ENCODE assay signal across 10 cellular contexts in genomic region chr4:99763635-99764101, GRCh38. TPM values are rescaled to one million over a fixed set of nuclear protein-coding genes. Genes with fewer than 3 reads are reported as not detected.
DNase-seq lines count a peak whose midpoint lies in the region; ATAC-seq and TF ChIP-seq lines count a peak whose summit lies in the region.
"Had no signal": no experiment of that assay in that cellular context is flagged by ENCODE, and none has a peak within 500 bp of the region (broad histone marks: within the 10 kb centered on the region; RNA-seq: fewer than 3 reads in every experiment).

No MANE protein-coding gene starts in this region.

- intact Hi-C loops in esophagus muscularis mucosa (cut with DNase I): no loop called here
- intact Hi-C loops in CD8-positive, alpha-beta T cell (cut with DNase I, micrococcal nuclease): no loop called here

- TF ChIP-seq EP300 in esophagus muscularis mucosa (IDR thresholded peaks at IDR 0.05): no peak

- H3K36me3 Mint-ChIP-seq in activated naive CD8-positive, alpha-beta T cell treated with anti-CD3 and anti-CD28 coated beads, Interleukin-2, amount 50 U/mL, for 24 hours (ENCODE audit: low read depth): no peaks in the 10 kb centered on the region
- no peaks in the 10 kb centered on the region for H3K36me3 Mint-ChIP-seq in activated naive CD8-positive, alpha-beta T cell treated with anti-CD3 and anti-CD28 coated beads for 36 hours
- H3K36me3 Mint-ChIP-seq in CD8-positive, alpha-beta T cell: no peaks in the 10 kb centered on the region
- H3K36me3 Mint-ChIP-seq: T-cell had no signal

- H3K9me3 Mint-ChIP-seq in activated naive CD8-positive, alpha-beta T cell treated with anti-CD3 and anti-CD28 coated beads, Interleukin-2, amount 50 U/mL, for 24 hours: no peaks in the 10 kb centered on the region
- peaks cover 10% of the 10 kb centered on the region for H3K9me3 Mint-ChIP-seq in activated naive CD8-positive, alpha-beta T cell treated with anti-CD3 and anti-CD28 coated beads for 36 hours
- H3K9me3 Mint-ChIP-seq in stimulated activated naive CD8-positive, alpha-beta T cell treated with anti-CD3 and anti-CD28 coated beads, Interleukin-15, amount 100 ng/mL, for 72 hours: peaks cover 16 to 18% of the 10 kb centered on the region in 2 donors
- peaks cover 5% of the 10 kb centered on the region for H3K9me3 Mint-ChIP-seq in CD8-positive, alpha-beta T cell

- POLR2A ChIA-PET in CD8-positive, alpha-beta T cell (lab: Charles Lee): no interaction called here

- 44% methylated on average over 3 of the region's 3 CpGs for WGBS in esophagus muscularis mucosa

- no peak for DNase-seq in activated naive CD8-positive, alpha-beta T cell treated with anti-CD3 and anti-CD28 coated beads, Interleukin-2, amount 50 U/mL, for 24 hours
- no peak for DNase-seq in activated naive CD8-positive, alpha-beta T cell treated with anti-CD3 and anti-CD28 coated beads for 36 hours
- DNase-seq in NCI-H446 (lab: John Stamatoyannopoulos, UW) (peak; percentile 55 to 88), esophagus muscularis mucosa (ENCODE audit: extremely low spot score) (no peak), OCI-M2 (lab: John Stamatoyannopoulos, UW; ENCODE audit: unreplicated experiment) (no peak)
- no peak for DNase-seq in stimulated activated naive CD8-positive, alpha-beta T cell treated with anti-CD3 and anti-CD28 coated beads, Interleukin-15, amount 100 ng/mL, for 72 hours
- DNase-seq in CD8-positive, alpha-beta T cell: no peak
- DNase-seq: effector CD8-positive, alpha-beta T cell; T-cell had no signal

- no peaks in the 10 kb centered on the region for H3K27me3 ChIP-seq in esophagus muscularis mucosa
- H3K27me3 ChIP-seq in CD8-positive, alpha-beta T cell (ENCODE audit: insufficient read depth, low read length): no peaks in the 10 kb centered on the region

- no peak for TF ChIP-seq POLR2A in esophagus muscularis mucosa (IDR thresholded peaks at IDR 0.05; ENCODE audit: low read depth)

- H3K27ac ChIP-seq in esophagus muscularis mucosa (replicated peaks in 1 of 4): peak overlapping the region; percentile 28 to 55 (median 49)
- no peak overlapping the region for H3K27ac ChIP-seq in CD8-positive, alpha-beta T cell (ENCODE audit: low read depth, low read length)

- H3K27me3 Mint-ChIP-seq in activated naive CD8-positive, alpha-beta T cell treated with anti-CD3 and anti-CD28 coated beads, Interleukin-2, amount 50 U/mL, for 24 hours: peaks cover 11% of the 10 kb centered on the region
- peaks cover 4% of the 10 kb centered on the region for H3K27me3 Mint-ChIP-seq in activated naive CD8-positive, alpha-beta T cell treated with anti-CD3 and anti-CD28 coated beads for 36 hours
- peaks cover 7% of the 10 kb centered on the region for H3K27me3 Mint-ChIP-seq in stimulated activated naive CD8-positive, alpha-beta T cell treated with anti-CD3 and anti-CD28 coated beads, Interleukin-15, amount 100 ng/mL, for 72 hours
- peaks cover 5% of the 10 kb centered on the region for H3K27me3 Mint-ChIP-seq in CD8-positive, alpha-beta T cell (ENCODE audit: low read depth)

- no peak for TF ChIP-seq CTCF in esophagus muscularis mucosa (IDR thresholded peaks at IDR 0.05)
- no peak for TF ChIP-seq CTCF in CD8-positive, alpha-beta T cell (IDR thresholded peaks at IDR 0.05)

- ATAC-seq in activated naive CD8-positive, alpha-beta T cell treated with anti-CD3 and anti-CD28 coated beads, Interleukin-2, amount 50 U/mL, for 24 hours: peak; percentile 93
- peak; percentile 83 for ATAC-seq in stimulated activated naive CD8-positive, alpha-beta T cell treated with anti-CD3 and anti-CD28 coated beads, Interleukin-15, amount 100 ng/mL, for 72 hours
- ATAC-seq in GM18517 (IDR thresholded peaks at IDR 0.05; ENCODE audit: unreplicated experiment): no peak
- no peak for ATAC-seq in CD8-positive, alpha-beta T cell
- ATAC-seq: T-cell had no signal

- peaks cover 7 to 34% (median 17%) of the 10 kb centered on the region in 4 donors for H3K4me1 ChIP-seq in esophagus muscularis mucosa
- H3K4me1 ChIP-seq in CD8-positive, alpha-beta T cell (ENCODE audit: insufficient read depth, low read length): no peaks in the 10 kb centered on the region

- CTCF ChIA-PET in CD8-positive, alpha-beta T cell (lab: Charles Lee): interaction anchor here (0.8 kb wide), 1 partner anchor 15 kb away, joined by 3 read pairs; no protein-coding TSS in a partner anchor

- H3K4me1 Mint-ChIP-seq in activated naive CD8-positive, alpha-beta T cell treated with anti-CD3 and anti-CD28 coated beads, Interleukin-2, amount 50 U/mL, for 24 hours: peaks cover 24% of the 10 kb centered on the region
- H3K4me1 Mint-ChIP-seq in activated naive CD8-positive, alpha-beta T cell treated with anti-CD3 and anti-CD28 coated beads for 36 hours: peaks cover 11% of the 10 kb centered on the region
- peaks cover 11% of the 10 kb centered on the region for H3K4me1 Mint-ChIP-seq in stimulated activated naive CD8-positive, alpha-beta T cell treated with anti-CD3 and anti-CD28 coated beads, Interleukin-15, amount 100 ng/mL, for 72 hours
- no peaks in the 10 kb centered on the region for H3K4me1 Mint-ChIP-seq in CD8-positive, alpha-beta T cell (ENCODE audit: low read depth)
- H3K4me1 Mint-ChIP-seq: T-cell had no signal

- no peaks in the 10 kb centered on the region for H3K36me3 ChIP-seq in esophagus muscularis mucosa
- H3K36me3 ChIP-seq in CD8-positive, alpha-beta T cell (ENCODE audit: insufficient read depth, low read length): no peaks in the 10 kb centered on the region

- no peak overlapping the region for H3K27ac Mint-ChIP-seq in activated naive CD8-positive, alpha-beta T cell treated with anti-CD3 and anti-CD28 coated beads, Interleukin-2, amount 50 U/mL, for 24 hours
- H3K27ac Mint-ChIP-seq in activated naive CD8-positive, alpha-beta T cell treated with anti-CD3 and anti-CD28 coated beads for 36 hours: no peak overlapping the region
- no peak overlapping the region for H3K27ac Mint-ChIP-seq in stimulated activated naive CD8-positive, alpha-beta T cell treated with anti-CD3 and anti-CD28 coated beads, Interleukin-15, amount 100 ng/mL, for 72 hours
- H3K27ac Mint-ChIP-seq in CD8-positive, alpha-beta T cell: no peak overlapping the region
- H3K27ac Mint-ChIP-seq: T-cell had no signal

- no peak overlapping the region for H3K4me3 Mint-ChIP-seq in activated naive CD8-positive, alpha-beta T cell treated with anti-CD3 and anti-CD28 coated beads, Interleukin-2, amount 50 U/mL, for 24 hours
- H3K4me3 Mint-ChIP-seq in activated naive CD8-positive, alpha-beta T cell treated with anti-CD3 and anti-CD28 coated beads for 36 hours: no peak overlapping the region
- H3K4me3 Mint-ChIP-seq in stimulated activated naive CD8-positive, alpha-beta T cell treated with anti-CD3 and anti-CD28 coated beads, Interleukin-15, amount 100 ng/mL, for 72 hours: no peak overlapping the region
- H3K4me3 Mint-ChIP-seq in CD8-positive, alpha-beta T cell: no peak overlapping the region
- H3K4me3 Mint-ChIP-seq: T-cell had no signal

- no peak overlapping the region for H3K4me3 ChIP-seq in esophagus muscularis mucosa
- H3K4me3 ChIP-seq in CD8-positive, alpha-beta T cell (ENCODE audit: low read depth, low read length): no peak overlapping the region

- peaks cover 0 to 6% (median 0%) of the 10 kb centered on the region in 4 donors for H3K9me3 ChIP-seq in esophagus muscularis mucosa
- H3K9me3 ChIP-seq in CD8-positive, alpha-beta T cell (ENCODE audit: low read length): no peaks in the 10 kb centered on the region

RNA-seq across cellular contexts. Expression of gene DAPP1, which starts 53.0 kb away (rescaled TPM):
- 10 to 100 TPM; 37.9 to 39.7 TPM for total RNA-seq in activated naive CD8-positive, alpha-beta T cell treated with anti-CD3 and anti-CD28 coated beads for 36 hours
- total RNA-seq in esophagus muscularis mucosa: 1 to 10 TPM in 2 of 4 donors, under 1 TPM in 2; 0.86 to 2.5 (median 1.1) TPM
- total RNA-seq in CD8-positive, alpha-beta T cell: 1 to 10 TPM; 3.2 to 3.6 TPM

Comparison
In these comparisons a context has a peak if more than half of its experiments do, and no peak if none do; other contexts are left out.
1. ATAC-seq: peak in activated naive CD8-positive, alpha-beta T cell treated with anti-CD3 and anti-CD28 coated beads, Interleukin-2, amount 50 U/mL, for 24 hours (single experiment) and stimulated activated naive CD8-positive, alpha-beta T cell treated with anti-CD3 and anti-CD28 coated beads, Interleukin-15, amount 100 ng/mL, for 72 hours (single experiment); none in GM18517 (single experiment) and CD8-positive, alpha-beta T cell (single experiment).
2. DNase-seq: peak in NCI-H446 (2 of 2); none in activated naive CD8-positive, alpha-beta T cell treated with anti-CD3 and anti-CD28 coated beads, Interleukin-2, amount 50 U/mL, for 24 hours (single experiment), activated naive CD8-positive, alpha-beta T cell treated with anti-CD3 and anti-CD28 coated beads for 36 hours (single experiment), esophagus muscularis mucosa (single experiment), stimulated activated naive CD8-positive, alpha-beta T cell treated with anti-CD3 and anti-CD28 coated beads, Interleukin-15, amount 100 ng/mL, for 72 hours (0 of 2), CD8-positive, alpha-beta T cell (0 of 7) and OCI-M2 (single experiment).
3. RNA of gene DAPP1, which starts 53.0 kb away (total RNA-seq): 37.9 to 39.7 TPM in activated naive CD8-positive, alpha-beta T cell treated with anti-CD3 and anti-CD28 coated beads for 36 hours; 3.2 to 3.6 TPM in CD8-positive, alpha-beta T cell and 0.86 to 2.5 TPM in esophagus muscularis mucosa; every median in the first group is over 4 times any median in the second.